32 cellular contexts compared by ENCODE assay signal in genomic region chr4:123945301-123945700, GRCh38.
"Had no signal": no experiment of that assay in that cellular context is flagged by ENCODE, and none has a peak within 500 bp of the region (broad histone marks: within the 10 kb centered on the region; RNA-seq: fewer than 3 reads in every experiment).

No MANE protein-coding gene starts in this region.

- H3K4me1 ChIP-seq: body of pancreas, breast epithelium, colonic mucosa had no signal

- H3K27ac Mint-ChIP-seq: activated B cell treated with CpG ODN at 0.5 μM for 24 hours; activated CD4-positive, alpha-beta memory T cell treated with anti-CD3 and anti-CD28 coated beads for 36 hours; activated CD4-positive, alpha-beta T cell treated with anti-CD3 and anti-CD28 coated beads, Interleukin-2, amount 10 ng/mL, durations not matched to agents 24 days and 14 days; activated CD8-positive, alpha-beta T cell treated with anti-CD3 and anti-CD28 coated beads for 36 hours; activated naive CD4-positive, alpha-beta T cell treated with anti-CD3 and anti-CD28 coated beads, Interleukin-2, amount 10 ng/mL, durations not matched to agents 7 days and 5 days; activated naive CD4-positive, alpha-beta T cell treated with anti-CD3 and anti-CD28 coated beads, Interleukin-2, amount 50 U/mL, for 24 hours; activated naive CD8-positive, alpha-beta T cell; activated naive CD8-positive, alpha-beta T cell treated with anti-CD3 and anti-CD28 coated beads, Interleukin-2, amount 10 ng/mL, durations not matched to agents 7 days and 5 days; activated naive CD8-positive, alpha-beta T cell treated with anti-CD3 and anti-CD28 coated beads, Interleukin-2, amount 50 U/mL, for 24 hours; activated T-cell treated with anti-CD3 and anti-CD28 coated beads, Interleukin-2, amount 50 U/mL, for 24 hours; activated T-helper 2 cell treated with anti-CD3 and anti-CD28 coated beads, Interferon-gamma antibody, Interleukin-2, Interleukin-4, amounts not matched to agents 10 μg/mL and 5 μg/mL and 100 μg/mL, durations not matched to agents 14 hours and 24 hours and 36 hours; T-helper 1 cell treated with Interleukin-12 subunit alpha and Interleukin-12 subunit beta and Interleukin-4 antibody, amounts not matched to agents 30 μg/mL and 1 μg/mL, for 36 hours; T-helper 2 cell treated with Interferon-gamma antibody and Interleukin-4, amounts not matched to agents 5 μg/mL and 100 μg/mL, for 36 hours had no signal

- H3K27me3 Mint-ChIP-seq: activated B cell treated with CpG ODN at 0.5 μM for 24 hours; activated CD4-positive, alpha-beta memory T cell treated with anti-CD3 and anti-CD28 coated beads for 36 hours; activated CD4-positive, alpha-beta T cell treated with anti-CD3 and anti-CD28 coated beads, Interleukin-2, amount 10 ng/mL, durations not matched to agents 24 days and 14 days; activated CD8-positive, alpha-beta T cell treated with anti-CD3 and anti-CD28 coated beads for 36 hours; activated naive CD4-positive, alpha-beta T cell treated with anti-CD3 and anti-CD28 coated beads, Interleukin-2, amount 10 ng/mL, durations not matched to agents 7 days and 5 days; activated naive CD4-positive, alpha-beta T cell treated with anti-CD3 and anti-CD28 coated beads, Interleukin-2, amount 50 U/mL, for 24 hours; activated naive CD8-positive, alpha-beta T cell treated with anti-CD3 and anti-CD28 coated beads, Interleukin-2, amount 10 ng/mL, durations not matched to agents 7 days and 5 days; activated naive CD8-positive, alpha-beta T cell treated with anti-CD3 and anti-CD28 coated beads, Interleukin-2, amount 50 U/mL, for 24 hours; activated T-cell treated with anti-CD3 and anti-CD28 coated beads, Interleukin-2, amount 50 U/mL, for 24 hours had no signal

- DNase-seq: activated B cell treated with CpG ODN at 0.5 μM for 24 hours; activated CD4-positive, alpha-beta memory T cell treated with anti-CD3 and anti-CD28 coated beads for 36 hours; activated CD4-positive, alpha-beta T cell treated with anti-CD3 and anti-CD28 coated beads for 4 hours; activated CD4-positive, alpha-beta T cell treated with anti-CD3 and anti-CD28 coated beads, Interleukin-2, amount 10 ng/mL, durations not matched to agents 24 days and 14 days; activated CD4-positive, alpha-beta T cell treated with anti-CD3 and anti-CD28 coated beads, Interleukin-2, amount 50 U/mL, for 1 hour; activated CD4-positive, alpha-beta T cell treated with anti-CD3 and anti-CD28 coated beads, Interleukin-2, amount 50 U/mL, for 4 hours; activated CD4-positive, CD25-positive, alpha-beta regulatory T cell treated with anti-CD3 and anti-CD28 coated beads, Interleukin-2, amount 50 U/mL, for 72 hours; activated CD8-positive, alpha-beta memory T cell treated with anti-CD3 and anti-CD28 coated beads, Interleukin-2, amount 50 U/mL, for 4 hours; activated CD8-positive, alpha-beta T cell treated with anti-CD3 and anti-CD28 coated beads for 36 hours; activated effector memory CD4-positive, alpha-beta T cell treated with Interleukin-2 at 50 U/mL for 16 hours; activated gamma-delta T cell; activated naive CD4-positive, alpha-beta T cell treated with anti-CD3 and anti-CD28 coated beads, Interleukin-2, amount 10 ng/mL, durations not matched to agents 7 days and 5 days; activated naive CD4-positive, alpha-beta T cell treated with Interleukin-2 at 50 U/mL for 16 hours; activated naive CD8-positive, alpha-beta T cell treated with anti-CD3 and anti-CD28 coated beads, Interleukin-2, amount 10 ng/mL, durations not matched to agents 7 days and 5 days; activated naive CD8-positive, alpha-beta T cell treated with anti-CD3 and anti-CD28 coated beads, Interleukin-2, amount 50 U/mL, for 24 hours; activated T-cell treated with anti-CD3 and anti-CD28 coated beads, Interleukin-2, amount 50 U/mL, for 24 hours; activated T-cell treated with anti-CD3 and anti-CD28 coated beads, Interleukin-2, amount 50 U/mL, for 48 hours; aorta; body of pancreas; brain microvascular endothelial cell; central memory CD4-positive, alpha-beta T cell; cerebellar nuclear complex; colonic mucosa; T-helper 1 cell; T-helper 2 cell; T-helper 9 cell had no signal

- H3K4me3 Mint-ChIP-seq: activated B cell treated with CpG ODN at 0.5 μM for 24 hours; activated CD4-positive, alpha-beta memory T cell treated with anti-CD3 and anti-CD28 coated beads for 36 hours; activated CD4-positive, alpha-beta T cell treated with anti-CD3 and anti-CD28 coated beads, Interleukin-2, amount 10 ng/mL, durations not matched to agents 24 days and 14 days; activated CD8-positive, alpha-beta T cell treated with anti-CD3 and anti-CD28 coated beads for 36 hours; activated naive CD4-positive, alpha-beta T cell treated with anti-CD3 and anti-CD28 coated beads, Interleukin-2, amount 10 ng/mL, durations not matched to agents 7 days and 5 days; activated naive CD4-positive, alpha-beta T cell treated with anti-CD3 and anti-CD28 coated beads, Interleukin-2, amount 50 U/mL, for 24 hours; activated naive CD8-positive, alpha-beta T cell; activated naive CD8-positive, alpha-beta T cell treated with anti-CD3 and anti-CD28 coated beads, Interleukin-2, amount 10 ng/mL, durations not matched to agents 7 days and 5 days; activated naive CD8-positive, alpha-beta T cell treated with anti-CD3 and anti-CD28 coated beads, Interleukin-2, amount 50 U/mL, for 24 hours; activated T-cell treated with anti-CD3 and anti-CD28 coated beads, Interleukin-2, amount 50 U/mL, for 24 hours; T-helper 1 cell treated with Interleukin-12 subunit alpha and Interleukin-12 subunit beta and Interleukin-4 antibody, amounts not matched to agents 30 μg/mL and 1 μg/mL, for 36 hours; T-helper 2 cell treated with Interferon-gamma antibody and Interleukin-4, amounts not matched to agents 5 μg/mL and 100 μg/mL, for 36 hours had no signal

- H3K27me3 ChIP-seq: body of pancreas, brain microvascular endothelial cell, breast epithelium, colonic mucosa had no signal

- H3K4me1 Mint-ChIP-seq: activated B cell treated with CpG ODN at 0.5 μM for 24 hours; activated CD4-positive, alpha-beta T cell treated with anti-CD3 and anti-CD28 coated beads, Interleukin-2, amount 10 ng/mL, durations not matched to agents 24 days and 14 days; activated naive CD4-positive, alpha-beta T cell treated with anti-CD3 and anti-CD28 coated beads, Interleukin-2, amount 10 ng/mL, durations not matched to agents 7 days and 5 days; activated naive CD4-positive, alpha-beta T cell treated with anti-CD3 and anti-CD28 coated beads, Interleukin-2, amount 50 U/mL, for 24 hours; activated naive CD8-positive, alpha-beta T cell treated with anti-CD3 and anti-CD28 coated beads, Interleukin-2, amount 10 ng/mL, durations not matched to agents 7 days and 5 days; activated naive CD8-positive, alpha-beta T cell treated with anti-CD3 and anti-CD28 coated beads, Interleukin-2, amount 50 U/mL, for 24 hours had no signal

- ATAC-seq: activated CD8-positive, alpha-beta T cell treated with anti-CD3 and anti-CD28 coated beads for 36 hours; activated naive CD8-positive, alpha-beta T cell treated with anti-CD3 and anti-CD28 coated beads, Interleukin-2, amount 50 U/mL, for 24 hours; body of pancreas had no signal

- H3K36me3 ChIP-seq: brain microvascular endothelial cell, breast epithelium, colonic mucosa had no signal

- H3K9me3 Mint-ChIP-seq: activated B cell treated with CpG ODN at 0.5 μM for 24 hours; activated CD4-positive, alpha-beta memory T cell treated with anti-CD3 and anti-CD28 coated beads for 36 hours; activated CD4-positive, alpha-beta T cell treated with anti-CD3 and anti-CD28 coated beads, Interleukin-2, amount 10 ng/mL, durations not matched to agents 24 days and 14 days; activated CD8-positive, alpha-beta T cell treated with anti-CD3 and anti-CD28 coated beads for 36 hours; activated naive CD4-positive, alpha-beta T cell treated with anti-CD3 and anti-CD28 coated beads, Interleukin-2, amount 10 ng/mL, durations not matched to agents 7 days and 5 days; activated naive CD4-positive, alpha-beta T cell treated with anti-CD3 and anti-CD28 coated beads, Interleukin-2, amount 50 U/mL, for 24 hours; activated naive CD8-positive, alpha-beta T cell treated with anti-CD3 and anti-CD28 coated beads, Interleukin-2, amount 10 ng/mL, durations not matched to agents 7 days and 5 days; activated naive CD8-positive, alpha-beta T cell treated with anti-CD3 and anti-CD28 coated beads, Interleukin-2, amount 50 U/mL, for 24 hours; activated T-cell treated with anti-CD3 and anti-CD28 coated beads, Interleukin-2, amount 50 U/mL, for 24 hours; activated T-helper 2 cell treated with anti-CD3 and anti-CD28 coated beads, Interferon-gamma antibody, Interleukin-2, Interleukin-4, amounts not matched to agents 10 μg/mL and 5 μg/mL and 100 μg/mL, durations not matched to agents 14 hours and 24 hours and 36 hours; T-helper 1 cell treated with Interleukin-12 subunit alpha and Interleukin-12 subunit beta and Interleukin-4 antibody, amounts not matched to agents 30 μg/mL and 1 μg/mL, for 36 hours; T-helper 2 cell treated with Interferon-gamma antibody and Interleukin-4, amounts not matched to agents 5 μg/mL and 100 μg/mL, for 36 hours had no signal

- H3K4me3 ChIP-seq: body of pancreas, breast epithelium, colonic mucosa had no signal

- H3K27ac ChIP-seq: body of pancreas, brain microvascular endothelial cell, breast epithelium, colonic mucosa had no signal

- H3K36me3 Mint-ChIP-seq: activated CD4-positive, alpha-beta memory T cell treated with anti-CD3 and anti-CD28 coated beads for 36 hours; activated naive CD4-positive, alpha-beta T cell treated with anti-CD3 and anti-CD28 coated beads, Interleukin-2, amount 10 ng/mL, durations not matched to agents 7 days and 5 days; activated naive CD4-positive, alpha-beta T cell treated with anti-CD3 and anti-CD28 coated beads, Interleukin-2, amount 50 U/mL, for 24 hours; activated naive CD8-positive, alpha-beta T cell; activated naive CD8-positive, alpha-beta T cell treated with anti-CD3 and anti-CD28 coated beads, Interleukin-2, amount 10 ng/mL, durations not matched to agents 7 days and 5 days had no signal
